Comparison of ENCODE assay signal across 8 cellular contexts in the genomic region with DNA sequence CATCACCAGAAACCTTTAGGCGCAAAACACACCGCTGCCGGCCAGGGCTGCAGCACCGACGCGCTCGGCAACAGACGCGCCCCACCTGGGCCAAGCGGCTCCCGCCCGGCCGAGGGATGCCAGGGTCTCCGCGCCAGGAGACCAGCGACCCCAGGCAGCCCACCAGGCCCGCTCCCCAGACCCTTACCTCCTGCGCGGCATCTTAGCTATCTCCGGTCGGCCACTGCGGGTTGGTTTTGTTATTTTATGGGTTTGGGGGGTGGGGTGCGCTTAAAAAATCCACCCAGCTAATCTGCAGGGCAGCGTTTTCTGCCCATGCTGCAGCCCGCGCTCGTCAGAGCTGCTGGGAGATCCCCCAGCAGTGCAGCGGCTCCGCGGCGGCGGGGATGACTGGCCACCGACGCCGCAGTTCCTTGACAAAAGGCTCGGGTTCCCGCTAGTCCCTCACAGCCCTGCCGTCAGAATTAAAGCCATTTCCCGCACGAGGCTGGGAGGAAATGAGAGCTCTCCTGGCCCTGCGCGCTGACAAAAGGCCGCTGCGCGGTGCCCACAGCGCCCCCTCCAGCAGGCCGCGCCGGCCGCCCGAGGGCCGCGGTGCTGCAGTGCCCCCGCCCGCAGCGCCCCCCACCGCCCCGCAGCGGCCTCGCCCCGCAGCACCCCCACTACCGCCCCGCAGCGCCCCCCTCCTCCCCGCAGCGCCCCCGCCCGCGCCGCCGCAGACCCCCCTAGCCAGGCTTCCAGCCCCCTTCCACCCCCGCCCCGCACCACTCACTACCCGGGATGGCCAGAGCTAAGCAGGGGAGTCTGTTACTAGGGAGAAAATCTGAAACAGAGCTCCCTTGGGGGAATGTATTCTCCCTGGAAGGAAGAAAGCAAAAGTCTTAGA. TPM values are rescaled to one million over a fixed set of nuclear protein-coding genes. Genes with fewer than 3 reads are reported as not detected.
DNase-seq lines count a peak whose midpoint lies in the region; ATAC-seq lines count a peak whose summit lies in the region.

A gene with protein sequence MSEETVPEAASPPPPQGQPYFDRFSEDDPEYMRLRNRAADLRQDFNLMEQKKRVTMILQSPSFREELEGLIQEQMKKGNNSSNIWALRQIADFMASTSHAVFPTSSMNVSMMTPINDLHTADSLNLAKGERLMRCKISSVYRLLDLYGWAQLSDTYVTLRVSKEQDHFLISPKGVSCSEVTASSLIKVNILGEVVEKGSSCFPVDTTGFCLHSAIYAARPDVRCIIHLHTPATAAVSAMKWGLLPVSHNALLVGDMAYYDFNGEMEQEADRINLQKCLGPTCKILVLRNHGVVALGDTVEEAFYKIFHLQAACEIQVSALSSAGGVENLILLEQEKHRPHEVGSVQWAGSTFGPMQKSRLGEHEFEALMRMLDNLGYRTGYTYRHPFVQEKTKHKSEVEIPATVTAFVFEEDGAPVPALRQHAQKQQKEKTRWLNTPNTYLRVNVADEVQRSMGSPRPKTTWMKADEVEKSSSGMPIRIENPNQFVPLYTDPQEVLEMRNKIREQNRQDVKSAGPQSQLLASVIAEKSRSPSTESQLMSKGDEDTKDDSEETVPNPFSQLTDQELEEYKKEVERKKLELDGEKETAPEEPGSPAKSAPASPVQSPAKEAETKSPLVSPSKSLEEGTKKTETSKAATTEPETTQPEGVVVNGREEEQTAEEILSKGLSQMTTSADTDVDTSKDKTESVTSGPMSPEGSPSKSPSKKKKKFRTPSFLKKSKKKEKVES (minus strand): TSS at position 502 of the 886 bp plus-strand sequence. CDS start 61,792 bp downstream, outside the sequence.

- no peaks in the 10 kb centered on the region for H3K27me3 ChIP-seq in ectodermal cell (ENCODE audit: control insufficient read depth, insufficient read depth, low read length, poor library complexity, severe bottlenecking)

- H3K4me3 ChIP-seq in ectodermal cell (ENCODE audit: insufficient read depth, low read depth, low read length) (peak within 1 kb of the TSS; percentile 65), mesodermal cell (ENCODE audit: extremely low read depth, insufficient read depth, low read length, poor library complexity, severe bottlenecking) (peak within 1 kb of the TSS; percentile 63)

- H3K9me3 ChIP-seq in ectodermal cell (ENCODE audit: control insufficient read depth, low read length) (no peaks in the 10 kb centered on the region), mesodermal cell (ENCODE audit: control insufficient read depth, low read length) (no peaks in the 10 kb centered on the region)

- H3K27ac ChIP-seq in ectodermal cell (ENCODE audit: insufficient read depth, low read depth, low read length, poor library complexity, severe bottlenecking) (peak within 1 kb of the TSS; percentile 79), mesodermal cell (ENCODE audit: low read depth, low read length, severe bottlenecking) (peak within 1 kb of the TSS; percentile 45)

- peaks cover 9% of the 10 kb centered on the region for H3K4me1 ChIP-seq in ectodermal cell (ENCODE audit: control insufficient read depth, insufficient read depth, low read length)
- no peaks in the 10 kb centered on the region for H3K4me1 ChIP-seq in mesodermal cell (ENCODE audit: control insufficient read depth, insufficient read depth, low read length, poor library complexity, severe bottlenecking)

- no peak for ATAC-seq in GM19467 (IDR thresholded peaks at IDR 0.05; ENCODE audit: unreplicated experiment)

- DNase-seq in ELR (ENCODE audit: low read depth) (peak; percentile 44), NCI-H128 (lab: John Stamatoyannopoulos, UW; ENCODE audit: unreplicated experiment) (peak; percentile 53)
- DNase-seq in activated CD4-positive, CD25-positive, alpha-beta regulatory T cell treated with anti-CD3 and anti-CD28 coated beads, Interleukin-2, amount 50 U/mL, for 72 hours = peak; percentile 49
- peak in 5 of 6 experiments; percentile 25 to 69 (median 26) for DNase-seq in stimulated activated naive CD4-positive, alpha-beta T cell (lab: John Stamatoyannopoulos, UW)
- no peak for DNase-seq in central memory CD4-positive, alpha-beta T cell

- WGBS in ectodermal cell, 2 experiments = 0% methylated on average over 54 to 57 of the region's 74 CpGs
- 0% methylated on average over 29 to 33 of the region's 74 CpGs for WGBS in mesodermal cell (ENCODE audit: insufficient coverage in 2 of 2), 2 experiments

- H3K36me3 ChIP-seq in ectodermal cell (ENCODE audit: control insufficient read depth, insufficient read depth, low read length) (no peaks in the 10 kb centered on the region), mesodermal cell (ENCODE audit: control insufficient read depth, insufficient read depth, low read length) (no peaks in the 10 kb centered on the region)

RNA-seq across cellular contexts. Expression of the gene that starts here (rescaled TPM):
- 63.9 TPM for polyA plus RNA-seq in ectodermal cell (2013, experiment 1 of 4)
- 68.8 TPM for polyA plus RNA-seq in ectodermal cell (2013, experiment 2 of 4)
- polyA plus RNA-seq in ectodermal cell (2013, experiment 3 of 4) = 55.3 TPM
- polyA plus RNA-seq in ectodermal cell (2013, experiment 4 of 4) = 57.5 TPM
- polyA plus RNA-seq in mesodermal cell (2013, experiment 1 of 2) = 12.9 TPM
- polyA plus RNA-seq in mesodermal cell (2013, experiment 2 of 2) = 12.0 TPM
